30 cellular contexts compared by ENCODE assay signal in the genomic region with DNA sequence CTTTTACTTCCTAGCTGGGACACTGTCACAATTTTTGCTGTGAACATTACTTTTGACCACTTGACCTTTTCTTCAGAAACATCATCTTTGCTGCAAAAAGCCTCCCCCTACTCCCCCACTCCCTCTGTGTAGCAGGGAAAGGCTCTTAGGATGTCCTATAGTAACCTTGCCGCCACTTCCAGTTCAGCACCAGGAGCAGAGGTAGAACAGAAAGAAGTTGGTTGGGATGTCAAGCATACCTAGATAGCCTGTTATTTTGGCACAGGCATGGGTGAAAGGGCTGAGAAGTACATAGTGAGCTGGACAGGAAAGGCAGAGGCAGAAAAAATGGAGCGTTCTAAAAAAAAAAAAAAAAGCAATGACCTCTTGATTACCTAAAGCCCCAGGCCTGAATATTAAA. TPM values are rescaled to one million over a fixed set of nuclear protein-coding genes. Genes with fewer than 3 reads are reported as not detected.
"Had no signal": no experiment of that assay in that cellular context is flagged by ENCODE, and none has a peak within 500 bp of the region (broad histone marks: within the 10 kb centered on the region; RNA-seq: fewer than 3 reads in every experiment).

No MANE protein-coding gene starts in this region.

- H3K9me3 ChIP-seq: esophagus muscularis mucosa, gastroesophageal sphincter, mucosa of descending colon, neutrophil, pancreas, sigmoid colon, thoracic aorta had no signal

- H3K4me1 ChIP-seq: esophagus muscularis mucosa, foreskin keratinocyte, gastroesophageal sphincter, pancreas, sigmoid colon had no signal

- H3K4me3 ChIP-seq: coronary artery, esophagus muscularis mucosa, gastroesophageal sphincter, lung, mucosa of descending colon, pancreas, sigmoid colon, thoracic aorta had no signal

- H3K27ac ChIP-seq: coronary artery, esophagus muscularis mucosa, foreskin keratinocyte, gastroesophageal sphincter, neutrophil, pancreas, sigmoid colon, thoracic aorta had no signal

- ATAC-seq: foreskin keratinocyte; gastroesophageal sphincter; mucosa of descending colon; natural killer cell treated with Interleukin-12 subunit alpha and Interleukin-12 subunit beta and Interleukin-15 and Interleukin-18, amount 100 ng/mL, for 72 hours; pancreas; stimulated activated memory B cell treated with anti-CD40 and anti-IgM and Interleukin-4, amounts not matched to agents 10 μg/mL and 1 μg/mL and 100 μg/mL, for 72 hours; stimulated activated naive CD8-positive, alpha-beta T cell treated with anti-CD3 and anti-CD28 coated beads, Interleukin-15, Interleukin-2, amounts not matched to agents 100 U/mL and 50 U/mL, for 24 hours had no signal

- H3K27me3 ChIP-seq: esophagus muscularis mucosa, gastroesophageal sphincter, pancreas, sigmoid colon had no signal

- FAIRE-seq: endothelial cell of umbilical vein, kidney, pancreas had no signal

- H3K36me3 ChIP-seq: esophagus muscularis mucosa, gastroesophageal sphincter, neutrophil, pancreas, sigmoid colon, thoracic aorta had no signal

- DNase-seq: dermis blood vessel endothelial cell; effector memory CD4-positive, alpha-beta T cell; foreskin keratinocyte; kidney; mucosa of descending colon; naive B cell; pancreas; sigmoid colon; stimulated activated CD4-positive, alpha-beta T cell treated with anti-CD3 and anti-CD28 coated beads, Interleukin-2, amount 100 ng/mL, for 24 hours; stimulated activated CD4-positive, alpha-beta T cell treated with anti-CD3 and anti-CD28 coated beads, Interleukin-4, amount 100 ng/mL, for 24 hours; stimulated activated naive CD8-positive, alpha-beta T cell treated with anti-CD3 and anti-CD28 coated beads, Interleukin-15, Interleukin-2, amounts not matched to agents 100 U/mL and 50 U/mL, for 24 hours; substantia nigra had no signal

RNA-seq across cellular contexts. Expression of a gene that starts 31.3 kb away (rescaled TPM):
- total RNA-seq: dermis blood vessel endothelial cell; endothelial cell of umbilical vein; epithelial cell of proximal tubule; esophagus muscularis mucosa; fibroblast of lung; foreskin keratinocyte; gastroesophageal sphincter; kidney; liver; lung; mesothelial cell of epicardium; mucosa of descending colon; natural killer cell treated with Interleukin-12 subunit alpha and Interleukin-12 subunit beta and Interleukin-15 and Interleukin-18, amount 100 ng/mL, for 72 hours; neural crest cell; omental fat pad; pancreas; progenitor cell of endocrine pancreas; sigmoid colon; skeletal muscle tissue; thoracic aorta; urinary bladder had no signal
- polyA plus RNA-seq: endothelial cell of umbilical vein, fibroblast of lung, foreskin keratinocyte, liver, lung, sigmoid colon, urinary bladder had no signal
